Comparison of ENCODE assay signal across 11 cellular contexts in the genomic region with DNA sequence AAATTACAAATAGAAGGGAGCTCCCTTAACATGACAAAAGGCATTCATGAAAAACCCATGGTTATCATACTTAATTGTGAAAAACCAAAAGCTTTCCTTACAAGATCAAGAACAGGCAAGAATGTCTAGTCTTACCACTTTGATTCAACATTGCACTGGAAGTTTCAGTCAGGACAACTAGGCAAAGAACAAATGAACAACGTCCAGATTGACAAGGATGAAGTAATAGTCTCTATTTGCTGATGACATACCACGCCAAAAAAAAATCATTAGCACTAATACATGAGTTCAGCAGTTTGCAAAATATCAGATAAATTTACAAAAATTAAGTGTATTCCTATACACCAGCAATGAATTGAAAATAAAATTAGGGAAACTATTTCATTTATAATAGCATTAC.
"Had no signal": no experiment of that assay in that cellular context is flagged by ENCODE, and none has a peak within 500 bp of the region (broad histone marks: within the 10 kb centered on the region; RNA-seq: fewer than 3 reads in every experiment).

No MANE protein-coding gene starts in this region.

- H3K4me1 ChIP-seq: HAP-1 had no signal

- FAIRE-seq: H1, H54 had no signal

- H2AFZ ChIP-seq: GM23248, GM23338 had no signal

- H3K9me3 ChIP-seq: HAP-1 had no signal

- H3K27ac ChIP-seq: GM23248 had no signal

- H3K36me3 ChIP-seq: HAP-1 had no signal

- H3K4me2 ChIP-seq: GM23338 had no signal

- ATAC-seq: GM23338, HCT116 had no signal

- DNase-seq: GM23248, GOT3, H7, H9, HCEC 1CT, HFFc6 had no signal

- H3K4me3 ChIP-seq: GM23248, GM23338, HAP-1 had no signal

- H3K9ac ChIP-seq: GM23248 had no signal
